In the genomic region with DNA sequence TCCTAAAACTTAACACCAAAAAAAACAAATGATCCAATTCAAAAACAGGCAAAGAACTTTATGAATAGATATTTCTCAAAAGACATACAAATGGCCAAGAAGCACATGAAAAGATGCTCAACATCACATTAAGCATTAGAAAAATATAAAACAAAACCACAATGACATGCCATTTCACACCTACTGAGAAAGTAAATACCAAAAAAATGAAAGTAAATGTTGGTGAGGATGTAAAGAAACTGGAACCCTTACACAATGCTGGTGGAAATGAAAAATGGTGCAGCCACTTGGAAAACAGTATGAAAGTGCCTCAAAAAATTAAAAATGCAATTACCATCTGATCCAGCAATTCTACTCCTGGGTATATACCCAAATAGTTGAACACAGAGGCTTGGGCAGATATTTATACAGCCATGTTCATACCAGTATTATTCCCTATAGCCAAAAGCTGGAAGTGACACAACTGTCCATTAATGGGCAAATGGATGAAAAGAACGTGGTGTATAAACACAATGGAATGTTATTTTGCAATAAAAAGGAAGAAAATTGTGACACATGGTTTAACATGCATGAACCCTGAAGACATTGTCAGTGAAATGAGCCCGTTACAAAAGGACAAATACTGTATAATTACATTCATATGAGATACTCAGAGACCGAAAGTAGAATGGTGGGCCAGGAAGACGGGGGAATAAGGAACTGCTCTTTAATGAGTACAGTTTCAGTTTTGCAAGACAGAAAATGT, we compare ENCODE assay signal across 8 cellular contexts.
A peak's percentile ranks its signal among the peaks of the same experiment; 100 is the strongest.
DNase-seq lines count a peak whose midpoint lies in the region; ATAC-seq lines count a peak whose summit lies in the region.

No MANE protein-coding gene starts in this region.

- ATAC-seq in GM21717 (IDR thresholded peaks at IDR 0.05; ENCODE audit: unreplicated experiment), result peak; percentile 96

- DNase-seq in GM03348 (ENCODE audit: low spot score) (peak; percentile 63), HT1080 (ENCODE audit: low read depth) (peak; percentile 17), fibroblast of peridontal ligament (ENCODE audit: extremely low read depth) (peak; percentile 91), H4 (ENCODE audit: low spot score) (no peak), DMS 273 treated with DMSO at 0.1 percent for 48 hours (lab: John Stamatoyannopoulos, UW) (no peak), cerebellar nuclear complex (lab: John Stamatoyannopoulos, UW) (no peak), NCI-H128 (lab: John Stamatoyannopoulos, UW; ENCODE audit: unreplicated experiment) (no peak)

Comparison
In these comparisons a context has a peak if more than half of its experiments do, and no peak if none do; other contexts are left out.
1. DNase-seq: peak in GM03348 (single experiment), HT1080 (single experiment) and fibroblast of peridontal ligament (single experiment); none in H4 (single experiment), DMS 273 treated with DMSO at 0.1 percent for 48 hours (single experiment), cerebellar nuclear complex (0 of 2) and NCI-H128 (single experiment).